ENCODE assay signal across 1 cellular context in genomic region chr3:69044608-69045007, GRCh38.
TF ChIP-seq lines count a peak whose summit lies in the region.

No MANE protein-coding gene starts in this region.

TF ChIP-seq in HepG2, 621 proteins besides CTCF, POLR2A, EP300 and RAD21:
- no peak for TF ChIP-seq ZFP82 (CRISPR knock-in tag; IDR thresholded peaks at IDR 0.05; ENCODE audit: borderline replicate concordance)
- no peak for TF ChIP-seq ZBTB7B (CRISPR knock-in tag; IDR thresholded peaks at IDR 0.05)
- TF ChIP-seq CEBPB (IDR thresholded peaks at IDR 0.05; ENCODE audit: borderline replicate concordance, low read depth, low read length), result peak; percentile 17; the same call in 1 of the 2 replicates
- TF ChIP-seq SOX5 (CRISPR knock-in tag; IDR thresholded peaks at IDR 0.05; ENCODE audit: borderline replicate concordance), result no peak
